In genomic region chr15:40565333-40566238, GRCh38 we compare ENCODE assay signal across 8 cellular contexts. TPM values are rescaled to one million over a fixed set of nuclear protein-coding genes. Genes with fewer than 3 reads are reported as not detected.
DNase-seq lines count a peak whose midpoint lies in the region; ATAC-seq and TF ChIP-seq lines count a peak whose summit lies in the region.

No MANE protein-coding gene starts in this region.

- TF ChIP-seq CTCF in NB4 (IDR thresholded peaks at IDR 0.05; ENCODE audit: low read depth, low read length) (no peak), neural progenitor cell (IDR thresholded peaks at IDR 0.05) (no peak)

- intact Hi-C loops in CD4-positive, alpha-beta memory T cell (cut with micrococcal nuclease), result loop anchor here (1.0 to 10.0 kb wide), 5 partner anchors 29 to 1097 kb away; partner anchors contain the start of genes DNAJC17, KNL1, MGA and VPS18

- peak overlapping the region; percentile 95 to 98 (median 97) for H3K4me3 Mint-ChIP-seq in CD4-positive, alpha-beta memory T cell
- H3K4me3 Mint-ChIP-seq in neural progenitor cell, result peak overlapping the region; percentile 97

- H3K4me2 ChIP-seq in neural progenitor cell, result peak overlapping the region; percentile 60

- H3K4me1 Mint-ChIP-seq in CD4-positive, alpha-beta memory T cell, result peaks cover 31 to 68% (median 47%) of the 10 kb centered on the region in 4 donors
- H3K4me1 Mint-ChIP-seq in neural progenitor cell, result peaks cover 38% of the 10 kb centered on the region

- no peak for ATAC-seq in left lobe of liver

- no peak for TF ChIP-seq POLR2A in NB4 (IDR thresholded peaks at IDR 0.05; ENCODE audit: extremely low read depth, insufficient read length)

- POLR2A ChIA-PET in CD4-positive, alpha-beta memory T cell (lab: Charles Lee; ENCODE audit: partially characterized antibody), result interaction anchor here (0.9 to 2.5 kb wide), 10 partner anchors 13 to 258 kb away, joined by 3 to 14 read pairs (median 4); partner anchors contain the start of genes BAHD1, GCHFR, PLCB2 and RAD51

- H3F3A ChIP-seq in neural progenitor cell (ENCODE audit: low read depth), result peaks cover 6% of the 10 kb centered on the region

- H3K27ac ChIP-seq in CD4-positive, alpha-beta memory T cell (ENCODE audit: low read depth, low read length), result peak overlapping the region; percentile 92
- H3K27ac ChIP-seq in neural progenitor cell, result no peak overlapping the region

- H2AFZ ChIP-seq in neural progenitor cell (replicated peaks), result peak overlapping the region; percentile 62

- peak overlapping the region; percentile 89 to 99 (median 98) for H3K27ac Mint-ChIP-seq in CD4-positive, alpha-beta memory T cell
- peak overlapping the region; percentile 68 for H3K27ac Mint-ChIP-seq in neural progenitor cell

- H3K36me3 ChIP-seq in CD4-positive, alpha-beta memory T cell (ENCODE audit: insufficient read depth, low read length), result no peaks in the 10 kb centered on the region
- H3K36me3 ChIP-seq in neural progenitor cell, result no peaks in the 10 kb centered on the region

- peaks cover 19% of the 10 kb centered on the region for H3K79me2 ChIP-seq in neural progenitor cell (ENCODE audit: low read depth)

- H3K27me3 ChIP-seq in CD4-positive, alpha-beta memory T cell (ENCODE audit: insufficient read depth, low read length), result no peaks in the 10 kb centered on the region
- H3K27me3 ChIP-seq in neural progenitor cell, result no peaks in the 10 kb centered on the region

- CTCF ChIA-PET in CD4-positive, alpha-beta memory T cell (lab: Charles Lee; ENCODE audit: partially characterized antibody), result interaction anchor here (0.6 to 2.0 kb wide), 7 partner anchors 15 to 329 kb away, joined by 3 to 16 read pairs (median 5); partner anchors contain the start of genes PLCB2 and VPS18

- no peaks in the 10 kb centered on the region for H3K9me3 ChIP-seq in CD4-positive, alpha-beta memory T cell (ENCODE audit: control insufficient read depth in 1 of 2, low read length in 2 of 2)
- H3K9me3 ChIP-seq in neural progenitor cell (ENCODE audit: low read depth), result no peaks in the 10 kb centered on the region

- no peaks in the 10 kb centered on the region for H3K9me3 Mint-ChIP-seq in CD4-positive, alpha-beta memory T cell
- no peaks in the 10 kb centered on the region for H3K9me3 Mint-ChIP-seq in neural progenitor cell

- no peak overlapping the region for H3K9ac ChIP-seq in neural progenitor cell

- peaks cover 8% of the 10 kb centered on the region for H4K20me1 ChIP-seq in neural progenitor cell (ENCODE audit: low read depth)

- H3K4me3 ChIP-seq in CD4-positive, alpha-beta memory T cell (ENCODE audit: low read length in 2 of 2), result peak overlapping the region; percentile 97 to 98
- H3K4me3 ChIP-seq in NB4 (ENCODE audit: low read depth, low read length), result peak overlapping the region; percentile 78
- H3K4me3 ChIP-seq in neural progenitor cell, result peak overlapping the region; percentile 78

- peaks cover 42% of the 10 kb centered on the region for H3K4me1 ChIP-seq in CD4-positive, alpha-beta memory T cell (ENCODE audit: insufficient read depth, low read length)
- H3K4me1 ChIP-seq in neural progenitor cell, result peaks cover 9% of the 10 kb centered on the region

- peaks cover 7 to 32% of the 10 kb centered on the region in 2 donors for H3K36me3 Mint-ChIP-seq in CD4-positive, alpha-beta memory T cell
- peaks cover 4% of the 10 kb centered on the region for H3K36me3 Mint-ChIP-seq in neural progenitor cell

- H3K27me3 Mint-ChIP-seq in CD4-positive, alpha-beta memory T cell, result no peaks in the 10 kb centered on the region
- no peaks in the 10 kb centered on the region for H3K27me3 Mint-ChIP-seq in neural progenitor cell (ENCODE audit: insufficient read depth, low read depth)

- DNase-seq in CD4-positive, alpha-beta memory T cell, result no peak
- DNase-seq in NB4 (ENCODE audit: low read depth) (no peak), neural progenitor cell (ENCODE audit: low spot score) (no peak), left lobe of liver (ENCODE audit: low spot score) (no peak), NCI-H774 (lab: John Stamatoyannopoulos, UW) (no peak), NCI-H1105 (lab: John Stamatoyannopoulos, UW) (no peak), NCI-H187 treated with DMSO at 0.1 percent for 48 hours (lab: John Stamatoyannopoulos, UW) (no peak)
- DNase-seq in effector CD8-positive, alpha-beta T cell (lab: John Stamatoyannopoulos, UW), result peak; percentile 5

RNA-seq across cellular contexts. Expression of gene CCDC32, which starts 0.7 kb away (rescaled TPM):
- total RNA-seq in CD4-positive, alpha-beta memory T cell, result 10 to 100 TPM; 31.7 to 32.4 TPM
- polyA plus RNA-seq in CD4-positive, alpha-beta memory T cell, result 10 to 100 TPM; 41.9 to 49.3 TPM
- total RNA-seq in neural progenitor cell (ENCODE audit: low replicate concordance) (17.3 and 22.4 TPM in 2 replicates), left lobe of liver (6.5 TPM)

RNA-seq across cellular contexts. Expression of gene RPUSD2, which starts 3.5 kb away (rescaled TPM):
- 10 to 100 TPM; 13.6 to 15.1 TPM for total RNA-seq in CD4-positive, alpha-beta memory T cell
- polyA plus RNA-seq in CD4-positive, alpha-beta memory T cell, result 10 to 100 TPM; 19.4 to 25.0 TPM
- total RNA-seq in neural progenitor cell (ENCODE audit: low replicate concordance) (5.0 and 13.7 TPM in 2 replicates), left lobe of liver (7.4 TPM)

RNA-seq across cellular contexts. Expression of gene KNL1, which starts 28.5 kb away (rescaled TPM):
- total RNA-seq in CD4-positive, alpha-beta memory T cell, result 1 to 10 TPM in 1 of 2 experiments, under 1 TPM in 1; 0.99 to 1.2 TPM
- under 1 TPM in 1 of 2 donors, not detected in 1; 0.10 TPM for polyA plus RNA-seq in CD4-positive, alpha-beta memory T cell
- 71.7 and 125 TPM in 2 replicates for total RNA-seq in neural progenitor cell (ENCODE audit: low replicate concordance)
- 1.7 TPM for total RNA-seq in left lobe of liver

Comparison
In these comparisons a context has a peak if more than half of its experiments do, and no peak if none do; other contexts are left out.
1. RNA of gene KNL1, which starts 28.5 kb away (total RNA-seq): 71.7 to 125 TPM in neural progenitor cell; 1.7 TPM in left lobe of liver (single experiment) and 0.99 to 1.2 TPM in CD4-positive, alpha-beta memory T cell; every median in the first group is over 10 times any median in the second.
2. Peak in every context shown above with its lines, with median percentiles within 50 percentile points of each other: H3K4me3 ChIP-seq.